Comparison of ENCODE assay signal across 15 cellular contexts in the genomic region with DNA sequence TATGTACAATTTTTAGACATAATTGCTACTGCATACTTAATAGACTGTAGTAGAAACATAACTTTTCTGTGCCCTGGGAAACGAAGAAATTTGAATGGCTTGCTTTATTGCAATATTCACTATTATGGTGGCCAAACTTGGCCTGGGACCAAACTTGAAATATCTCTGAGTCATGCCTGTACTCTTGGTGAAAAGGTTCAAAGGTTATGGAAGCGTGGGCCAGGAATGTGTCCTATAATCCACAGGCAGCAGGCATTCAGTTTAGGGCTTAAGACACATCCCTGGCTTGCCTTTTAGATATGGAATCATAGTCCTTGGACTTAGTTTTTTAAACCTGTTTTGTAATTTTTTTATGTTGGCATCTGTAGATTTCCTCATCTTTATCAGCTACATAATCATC.
DNase-seq lines count a peak whose midpoint lies in the region; ATAC-seq and TF ChIP-seq lines count a peak whose summit lies in the region.
"Had no signal": no experiment of that assay in that cellular context is flagged by ENCODE, and none has a peak within 500 bp of the region (broad histone marks: within the 10 kb centered on the region; RNA-seq: fewer than 3 reads in every experiment).

No MANE protein-coding gene starts in this region.

- no peak for TF ChIP-seq CTCF in sigmoid colon (IDR thresholded peaks at IDR 0.05)

- 77 to 84% methylated on average over 2 of the region's 2 CpGs for WGBS in GM23248 (ENCODE audit: low coverage in 1 of 2, low lambda C conversion rate in 2 of 2, missing lambda C conversion rate in 2 of 2), 2 experiments
- 19 to 59% methylated on average over 2 of the region's 2 CpGs for WGBS in sigmoid colon, 2 donors

- TF ChIP-seq EP300 in sigmoid colon (IDR thresholded peaks at IDR 0.05): no peak

- no peaks in the 10 kb centered on the region for H3K9me2 ChIP-seq in GM23248 (ENCODE audit: insufficient read depth)

- H3K36me3 ChIP-seq in GM23248 (ENCODE audit: low read depth) (peaks cover 11% of the 10 kb centered on the region), sigmoid colon (peaks cover 23 to 75% (median 37%) of the 10 kb centered on the region in 4 donors)

- H3K27ac ChIP-seq in GM23248 (no peak overlapping the region), sigmoid colon (peak overlapping the region in 3 of 4 donors; percentile 44 to 56 (median 53))
- H3K27ac ChIP-seq: epithelial cell of prostate, PC-9 had no signal

- H3F3A ChIP-seq in GM23248 (ENCODE audit: insufficient read depth): no peaks in the 10 kb centered on the region

- DNase-seq in GM23248 (peak; percentile 48), SW480 (ENCODE audit: low spot score) (peak; percentile 42), fibroblast of the conjunctiva (ENCODE audit: low read depth) (peak; percentile 77), sigmoid colon (no peak), UCSD-AML1 (lab: John Stamatoyannopoulos, UW; ENCODE audit: unreplicated experiment) (no peak), retina (no peak)
- DNase-seq: activated effector memory CD4-positive, alpha-beta T cell treated with anti-CD3 and anti-CD28 coated beads, Interleukin-2, amount 50 U/mL, for 16 hours; DMS79 treated with DMSO at 0.1 percent for 48 hours; NCI-H1694; PC-9; stimulated activated naive CD8-positive, alpha-beta T cell treated with anti-CD3 and anti-CD28 coated beads, Interleukin-15, Interleukin-2, amounts not matched to agents 100 U/mL and 50 U/mL, for 24 hours had no signal

- intact Hi-C loops in sigmoid colon (cut with DNase I): no loop called here

- no peak overlapping the region for H3K4me2 ChIP-seq in GM23248 (ENCODE audit: unreplicated experiment)
- H3K4me2 ChIP-seq: PC-9 had no signal

- H2AFZ ChIP-seq in GM23248: no peak overlapping the region
- H2AFZ ChIP-seq: PC-9 had no signal

- peaks cover 6% of the 10 kb centered on the region; the same call in 1 of the 2 replicates for H3K4me1 ChIP-seq in GM23248 (ENCODE audit: insufficient read depth)
- peaks cover 0 to 34% (median 19%) of the 10 kb centered on the region in 4 donors for H3K4me1 ChIP-seq in sigmoid colon

- no peak for TF ChIP-seq POLR2A in sigmoid colon (IDR thresholded peaks at IDR 0.05)

- H3K4me3 ChIP-seq in GM23248: no peak overlapping the region
- no peak overlapping the region for H3K4me3 ChIP-seq in sigmoid colon
- H3K4me3 ChIP-seq: PC-9 had no signal

- H3K27me3 ChIP-seq in GM23248 (replicated peaks; ENCODE audit: insufficient read depth) (no peaks in the 10 kb centered on the region), sigmoid colon (no peaks in the 10 kb centered on the region)

- H3K9me3 ChIP-seq in GM23248 (ENCODE audit: low read depth): no peaks in the 10 kb centered on the region
- H3K9me3 ChIP-seq in sigmoid colon: no peaks in the 10 kb centered on the region

- no peaks in the 10 kb centered on the region for H4K20me1 ChIP-seq in GM23248 (ENCODE audit: insufficient read depth)

- no peak overlapping the region for H3K9ac ChIP-seq in GM23248

- ATAC-seq in HG03139 (IDR thresholded peaks at IDR 0.05; ENCODE audit: unreplicated experiment) (no peak), GM21576 (IDR thresholded peaks at IDR 0.05; ENCODE audit: unreplicated experiment) (no peak)
- ATAC-seq: stimulated activated naive CD8-positive, alpha-beta T cell treated with anti-CD3 and anti-CD28 coated beads, Interleukin-15, Interleukin-2, amounts not matched to agents 100 U/mL and 50 U/mL, for 24 hours; WTC11 had no signal

- in situ Hi-C loops in GM23248 (cut with MboI): no loop called here

- no peaks in the 10 kb centered on the region for H3K79me2 ChIP-seq in GM23248 (ENCODE audit: insufficient read depth)

Comparison
In these comparisons a context has a peak if more than half of its experiments do, and no peak if none do; other contexts are left out.
1. DNase-seq: peak in GM23248 (single experiment), SW480 (single experiment) and fibroblast of the conjunctiva (single experiment); none in sigmoid colon (single experiment), UCSD-AML1 (single experiment) and retina (single experiment).